Comparison of ENCODE assay signal across 9 cellular contexts in the genomic region with DNA sequence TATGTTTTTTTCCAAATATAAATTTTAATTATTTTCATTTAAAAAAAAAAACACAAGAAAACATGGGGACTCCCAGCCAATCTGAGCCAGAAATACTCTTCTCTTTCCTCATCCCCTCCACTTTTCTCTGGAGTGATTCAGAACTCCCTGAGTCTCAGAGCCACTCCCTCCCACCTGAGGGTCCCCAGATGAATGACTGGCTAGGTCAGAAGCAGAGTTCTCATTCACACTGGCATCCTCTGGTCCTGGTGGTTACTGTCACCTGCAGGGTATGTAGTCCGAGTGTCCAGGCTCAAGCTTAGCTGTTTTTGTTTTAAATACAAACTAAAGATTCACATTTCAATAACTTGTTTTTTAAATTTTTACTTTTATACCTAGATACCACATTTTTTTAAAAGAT. TPM values are rescaled to one million over a fixed set of nuclear protein-coding genes. Genes with fewer than 3 reads are reported as not detected.
"Had no signal": no experiment of that assay in that cellular context is flagged by ENCODE, and none has a peak within 500 bp of the region (broad histone marks: within the 10 kb centered on the region; RNA-seq: fewer than 3 reads in every experiment).

No MANE protein-coding gene starts in this region.

- H3K27ac ChIP-seq: HL-60, KMS-11 had no signal

- H3K9me3 Mint-ChIP-seq: IgD-negative memory B cell had no signal

- H3K27ac Mint-ChIP-seq: IgD-negative memory B cell had no signal

- H3K4me3 ChIP-seq: K562 had no signal

- H3K4me1 Mint-ChIP-seq: IgD-negative memory B cell had no signal

- DNase-seq: IMR-90, KBM-7, KG1 had no signal

- H3K4me3 Mint-ChIP-seq: IgD-negative memory B cell had no signal

- ATAC-seq: HepG2, K562 had no signal

- H3K4me2 ChIP-seq: KMS-11 had no signal

RNA-seq across cellular contexts. Expression of a gene that starts 6.3 kb away (rescaled TPM):
- total RNA-seq: HT1080, IMR-90 had no signal
- polyA plus RNA-seq: IgD-negative memory B cell, IMR-90, K562 had no signal

RNA-seq across cellular contexts. Expression of a gene that starts 48.9 kb away (rescaled TPM):
- total RNA-seq: HepG2, IMR-90, K562 had no signal
- polyA plus RNA-seq: HepG2, IgD-negative memory B cell, IMR-90, K562 had no signal
